In genomic region chr6:140071115-140071514, GRCh38 we compare ENCODE assay signal across 1 cellular context.
TF ChIP-seq lines count a peak whose summit lies in the region.

No MANE protein-coding gene starts in this region.

TF ChIP-seq in IMR-90, 13 proteins besides CTCF, POLR2A, EP300 and RAD21 (continued from another document):
- no peak for TF ChIP-seq ELK1 (IDR thresholded peaks at IDR 0.05; ENCODE audit: borderline replicate concordance, low read depth, low read length)
- no peak for TF ChIP-seq CHD1 (IDR thresholded peaks at IDR 0.05; ENCODE audit: low read depth, low read length)
- no peak for TF ChIP-seq FOS (IDR thresholded peaks at IDR 0.05; ENCODE audit: low read depth, low read length)
